In the genomic region with DNA sequence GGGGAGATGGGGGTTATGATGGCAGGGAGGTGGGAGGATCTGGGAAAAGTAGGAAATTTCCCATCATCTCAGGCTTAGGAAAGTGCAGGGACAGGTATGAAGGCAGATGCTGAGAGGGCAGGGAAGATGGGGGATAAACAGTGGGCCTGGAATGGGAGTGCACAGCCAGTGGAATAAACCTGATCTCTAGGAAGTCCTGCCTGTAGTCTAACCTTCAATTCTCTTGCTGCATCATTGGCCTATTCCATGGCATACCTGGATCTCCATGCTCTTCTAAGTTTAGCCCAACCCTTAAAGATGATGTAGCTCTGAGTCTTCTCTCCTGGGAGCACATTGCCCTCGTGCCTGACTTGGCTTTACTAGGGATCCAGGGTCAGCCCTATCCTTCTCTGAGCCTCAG, we compare ENCODE assay signal across 27 cellular contexts. TPM values are rescaled to one million over a fixed set of nuclear protein-coding genes. Genes with fewer than 3 reads are reported as not detected.
A peak's percentile ranks its signal among the peaks of the same experiment; 100 is the strongest.
DNase-seq lines count a peak whose midpoint lies in the region; ATAC-seq, FAIRE-seq and TF ChIP-seq lines count a peak whose summit lies in the region.
"Had no signal": no experiment of that assay in that cellular context is flagged by ENCODE, and none has a peak within 500 bp of the region (broad histone marks: within the 10 kb centered on the region; RNA-seq: fewer than 3 reads in every experiment).

No MANE protein-coding gene starts in this region.

- H2BK20ac ChIP-seq in H1 (ENCODE audit: low read length), result no peak overlapping the region

- no peak overlapping the region for H3K4me3 ChIP-seq in H1 (ENCODE audit: extremely low read depth in 1 of 4, insufficient read depth in 2 of 4, low read depth in 3 of 4, low read length in 4 of 4)
- H3K4me3 ChIP-seq: BLaER1, GM23248, HAP-1 had no signal

- peaks cover 11 to 76% (median 59%) of the 10 kb centered on the region in 4 experiments for H3K27me3 ChIP-seq in H1 (replicated peaks in 1 of 4; ENCODE audit: control insufficient read depth in 3 of 4, extremely low read depth in 1 of 4, insufficient read depth in 3 of 4, low read length in 3 of 4)

- no peak overlapping the region for H2BK12ac ChIP-seq in H1 (ENCODE audit: low read depth, low read length)

- no peak for ATAC-seq in activated T-cell treated with anti-CD3 and anti-CD28 coated beads, Interleukin-2, amount 50 U/mL, for 4 hours
- ATAC-seq in HG02763 (IDR thresholded peaks at IDR 0.05; ENCODE audit: unreplicated experiment) (no peak), GM18498 (IDR thresholded peaks at IDR 0.05; ENCODE audit: unreplicated experiment) (no peak)
- ATAC-seq in stimulated activated effector memory CD8-positive, alpha-beta T cell treated with anti-CD3 and anti-CD28 coated beads, Interleukin-12 subunit alpha, Interleukin-12 subunit beta, amount 100 ng/mL, for 72 hours, result no peak

- H3K36me3 ChIP-seq in H1 (ENCODE audit: control insufficient read depth in 2 of 4, insufficient read depth in 4 of 4, low read length in 3 of 4), result no peaks in the 10 kb centered on the region
- H3K36me3 ChIP-seq: BLaER1, HAP-1 had no signal

- CTCF ChIA-PET in H1 (lab: Charles Lee; ENCODE audit: partially characterized antibody), result interaction anchor here (1.8 to 43.0 kb wide), 5 partner anchors 15 to 81 kb away, joined by 6 to 868 read pairs (median 254); a partner anchor contains a TSS

- H3K27ac ChIP-seq in H1 (ENCODE audit: low read depth, low read length), result no peak overlapping the region
- H3K27ac ChIP-seq: 22Rv1, BLaER1, GM23248, HL-60 had no signal

- no peak for FAIRE-seq in H1 (lab: Jason Lieb, UNC)

- H2BK5ac ChIP-seq in H1 (ENCODE audit: low read depth, low read length), result no peak overlapping the region

- H3K27me3 Mint-ChIP-seq in activated T-cell treated with anti-CD3 and anti-CD28 coated beads, Interleukin-2, amount 50 U/mL, for 4 hours (ENCODE audit: low read depth), result peaks cover 85% of the 10 kb centered on the region

- no peak overlapping the region for H4K91ac ChIP-seq in H1 (replicated peaks; ENCODE audit: insufficient read length, low read length)

- no peak overlapping the region for H3K56ac ChIP-seq in H1 (replicated peaks; ENCODE audit: insufficient read length, low read depth, low read length)

- POLR2A ChIA-PET in H1 (lab: Charles Lee; ENCODE audit: partially characterized antibody), result interaction anchor here (0.9 to 4.5 kb wide), 4 partner anchors 8 to 32 kb away, joined by 3 to 22 read pairs (median 14); a partner anchor contains a TSS

- no peak overlapping the region for H3K4me2 ChIP-seq in H1 (ENCODE audit: insufficient read depth in 1 of 2, low read depth in 2 of 2, low read length in 2 of 2)
- H3K4me2 ChIP-seq: SK-N-SH had no signal

- H3K23ac ChIP-seq in H1 (ENCODE audit: insufficient read length), result no peak overlapping the region

- no peak for DNase-seq in activated T-cell treated with anti-CD3 and anti-CD28 coated beads, Interleukin-2, amount 50 U/mL, for 4 hours
- DNase-seq in activated T-cell treated with anti-CD3 and anti-CD28 coated beads, Interleukin-2, amount 50 U/mL, for 48 hours, result no peak
- DNase-seq in H1 (ENCODE audit: low read depth in 1 of 2, low spot score in 2 of 2), result no peak
- DNase-seq in stimulated activated effector memory CD8-positive, alpha-beta T cell treated with anti-CD3 and anti-CD28 coated beads, Interleukin-12 subunit alpha, Interleukin-12 subunit beta, amount 100 ng/mL, for 72 hours (ENCODE audit: low spot score in 2 of 2), result no peak
- DNase-seq: ACHN; Caco-2; CD4-positive, alpha-beta memory T cell; DMS 273 treated with DMSO at 0.1 percent for 48 hours; DMS79 treated with DMSO at 0.1 percent for 48 hours; GM23248; KG1; NCI-H1092 treated with DMSO at 0.1 percent for 48 hours; NCI-H1436 treated with DMSO at 0.1 percent for 48 hours; NCI-H1930; NCI-H226; NCI-H510A treated with DMSO at 0.1 percent for 48 hours; NCI-H774; NK-92 treated with Interleukin-12 subunit alpha and Interleukin-12 subunit beta, amount 100 ng/mL, for 24 hours; SIG-M5; SK-N-SH had no signal

- H3K9me3 ChIP-seq in H1 (ENCODE audit: insufficient read depth in 2 of 2, low read depth in 1 of 2, low read length in 1 of 2), result no peaks in the 10 kb centered on the region
- H3K9me3 ChIP-seq: BLaER1, Caco-2, HAP-1, SK-N-SH had no signal

- H4K20me1 ChIP-seq in H1 (replicated peaks in 1 of 2; ENCODE audit: control insufficient read depth in 1 of 2, insufficient read depth in 2 of 2, low read length in 2 of 2), result peaks cover 0 to 6% of the 10 kb centered on the region in 2 experiments

- H2AFZ ChIP-seq in H1 (ENCODE audit: low read length), result no peak overlapping the region
- H2AFZ ChIP-seq: GM23248 had no signal

- no peak for TF ChIP-seq EP300 in H1 (IDR thresholded peaks at IDR 0.05; ENCODE audit: borderline replicate concordance in 1 of 2, low read depth in 2 of 2, low read length in 2 of 2)

- 0 out of 2 replicates have a peak overlapping the region, but pooled peaks have one; percentile 4 for H3K18ac ChIP-seq in H1 (ENCODE audit: extremely low read depth, low read length)

- WGBS in H1 (ENCODE audit: extremely low coverage in 1 of 2, insufficient coverage in 1 of 2, insufficient read length in 1 of 2, insufficient replicate concordance in 2 of 2, low coverage in 1 of 2, low lambda C conversion rate in 2 of 2, missing lambda C conversion rate in 1 of 2), 2 experiments, result 82% methylated on average over 1 of the region's 1 CpG; no CpG with 5 or more reads in 1 of the 2 experiments

- H3K4me1 ChIP-seq in H1 (replicated peaks in 1 of 4; ENCODE audit: control insufficient read depth in 3 of 4, insufficient read depth in 4 of 4, low read length in 3 of 4), result peaks cover 8 to 23% (median 15%) of the 10 kb centered on the region in 4 experiments
- H3K4me1 ChIP-seq: Caco-2, HAP-1 had no signal

- H2BK120ac ChIP-seq in H1 (replicated peaks; ENCODE audit: low read depth, low read length), result no peak overlapping the region

- no peaks in the 10 kb centered on the region for H3K79me2 ChIP-seq in H1 (ENCODE audit: control insufficient read depth in 1 of 2, insufficient read depth in 2 of 2, low read length in 2 of 2)

- no peak overlapping the region for H4K5ac ChIP-seq in H1 (ENCODE audit: insufficient read length, low read depth, low read length)

- no peaks in the 10 kb centered on the region for H3K9me3 Mint-ChIP-seq in activated T-cell treated with anti-CD3 and anti-CD28 coated beads, Interleukin-2, amount 50 U/mL, for 4 hours
- H3K9me3 Mint-ChIP-seq in stimulated activated effector memory CD8-positive, alpha-beta T cell treated with anti-CD3 and anti-CD28 coated beads, Interleukin-12 subunit alpha, Interleukin-12 subunit beta, amount 100 ng/mL, for 72 hours, result no peaks in the 10 kb centered on the region

- H3K79me1 ChIP-seq in H1 (ENCODE audit: low read depth, low read length), result no peaks in the 10 kb centered on the region

- no peak overlapping the region; the same call in 1 of the 2 replicates for H2AK5ac ChIP-seq in H1 (ENCODE audit: low read depth, low read length)

- no peak for TF ChIP-seq RAD21 in H1 (IDR thresholded peaks at IDR 0.05 in 1 of 2, conservative IDR thresholded peaks at IDR 0.05 in 1 of 2; ENCODE audit: low read depth in 2 of 2, low read length in 2 of 2)

- no peak for TF ChIP-seq POLR2A in H1 (IDR thresholded peaks at IDR 0.05; ENCODE audit: control extremely low read depth in 1 of 2, low read depth in 2 of 2, low read length in 2 of 2)

- peak overlapping the region; percentile 19 for H3K4me3 Mint-ChIP-seq in activated T-cell treated with anti-CD3 and anti-CD28 coated beads, Interleukin-2, amount 50 U/mL, for 4 hours
- H3K4me3 Mint-ChIP-seq in stimulated activated effector memory CD8-positive, alpha-beta T cell treated with anti-CD3 and anti-CD28 coated beads, Interleukin-12 subunit alpha, Interleukin-12 subunit beta, amount 100 ng/mL, for 72 hours, result no peak overlapping the region
- H3K4me3 Mint-ChIP-seq: CD4-positive, alpha-beta memory T cell had no signal

- H3K4me1 Mint-ChIP-seq in activated T-cell treated with anti-CD3 and anti-CD28 coated beads, Interleukin-2, amount 50 U/mL, for 4 hours (ENCODE audit: low read depth), result peaks cover 25% of the 10 kb centered on the region
- H3K4me1 Mint-ChIP-seq in stimulated activated effector memory CD8-positive, alpha-beta T cell treated with anti-CD3 and anti-CD28 coated beads, Interleukin-12 subunit alpha, Interleukin-12 subunit beta, amount 100 ng/mL, for 72 hours, result peaks cover 43% of the 10 kb centered on the region

- no peak overlapping the region for H4K8ac ChIP-seq in H1 (ENCODE audit: extremely low read depth, insufficient read depth, low read length)

- no peak overlapping the region for H3K9ac ChIP-seq in H1 (replicated peaks in 1 of 4; ENCODE audit: extremely low read depth in 1 of 4, low read depth in 3 of 4, low read length in 3 of 4)
- H3K9ac ChIP-seq: BLaER1, GM23248, SK-N-SH had no signal

- no peaks in the 10 kb centered on the region for H3K36me3 Mint-ChIP-seq in activated T-cell treated with anti-CD3 and anti-CD28 coated beads, Interleukin-2, amount 50 U/mL, for 4 hours (ENCODE audit: insufficient read depth)
- peaks cover 12% of the 10 kb centered on the region for H3K36me3 Mint-ChIP-seq in stimulated activated effector memory CD8-positive, alpha-beta T cell treated with anti-CD3 and anti-CD28 coated beads, Interleukin-12 subunit alpha, Interleukin-12 subunit beta, amount 100 ng/mL, for 72 hours
- H3K36me3 Mint-ChIP-seq: CD4-positive, alpha-beta memory T cell had no signal

- no peak overlapping the region for H2BK15ac ChIP-seq in H1 (ENCODE audit: low read length)

- peaks cover 13% of the 10 kb centered on the region; the same call in 1 of the 2 replicates for H3K23me2 ChIP-seq in H1 (ENCODE audit: low read depth, low read length)

- no peak overlapping the region for H3K4ac ChIP-seq in H1 (replicated peaks; ENCODE audit: insufficient read length, low read depth, low read length)

- no peak for TF ChIP-seq CTCF in H1 (IDR thresholded peaks at IDR 0.05; ENCODE audit: control extremely low read depth in 1 of 3, insufficient read depth in 1 of 3, low read depth in 1 of 3, low read length in 3 of 3)

- H3K14ac ChIP-seq in H1 (ENCODE audit: insufficient read length), result no peak overlapping the region

- H3K27ac Mint-ChIP-seq in stimulated activated effector memory CD8-positive, alpha-beta T cell treated with anti-CD3 and anti-CD28 coated beads, Interleukin-12 subunit alpha, Interleukin-12 subunit beta, amount 100 ng/mL, for 72 hours, result no peak overlapping the region

RNA-seq across cellular contexts. Expression of a gene that starts 2.7 kb away (rescaled TPM):
- not detected for total RNA-seq in activated T-cell treated with anti-CD3 and anti-CD28 coated beads, Interleukin-2, amount 50 U/mL, for 4 hours
- total RNA-seq in H1 (2021; fragmentation: NEBNext Ultra II Directional; extraction: Animal tissue kit (Norgen Biotek cat#: 25700)), result 3.8 and 4.5 TPM in 2 replicates
- 17.1 and 24.0 TPM in 2 replicates for polyA plus RNA-seq in H1 (2011; rRNA removed)
- 11.2 TPM for polyA plus RNA-seq in H1 (2011; cell fraction: cytosol; rRNA removed)
- polyA plus RNA-seq in H1 (2011; cell fraction: nucleus; rRNA removed), result 25.7 TPM
- polyA plus RNA-seq in H1 (2012, experiment 1 of 2), result 8.8 to 14.0 TPM (median 12.1 TPM) in 4 replicates
- polyA plus RNA-seq in H1 (2012, experiment 2 of 2), result 10.6 TPM
- polyA plus RNA-seq in H1 (2013, experiment 1 of 2), result 8.6 TPM
- polyA plus RNA-seq in H1 (2013, experiment 2 of 2), result 6.8 TPM
- polyA minus RNA-seq in H1 (2011; rRNA and poly(A)+ RNA removed), result 4.3 and 12.9 TPM in 2 replicates
- 7.8 TPM for polyA minus RNA-seq in H1 (2011; cell fraction: cytosol; rRNA and poly(A)+ RNA removed)
- 6.8 TPM for polyA minus RNA-seq in H1 (2011; cell fraction: nucleus; rRNA and poly(A)+ RNA removed)
- total RNA-seq: Caco-2; CD4-positive, alpha-beta memory T cell; GM23248; HT-29 had no signal
- polyA plus RNA-seq: CD4-positive, alpha-beta memory T cell; GM23248 had no signal

RNA-seq across cellular contexts. Expression of a gene that starts 25.4 kb away (rescaled TPM):
- not detected for total RNA-seq in activated T-cell treated with anti-CD3 and anti-CD28 coated beads, Interleukin-2, amount 50 U/mL, for 4 hours
- total RNA-seq in H1 (2021; fragmentation: NEBNext Ultra II Directional; extraction: Animal tissue kit (Norgen Biotek cat#: 25700)), result 0.19 TPM in 1 of 2 replicates, not detected in the other
- 0.51 and 1.2 TPM in 2 replicates for polyA plus RNA-seq in H1 (2011; rRNA removed)
- polyA plus RNA-seq in H1 (2011; cell fraction: cytosol; rRNA removed), result 0.81 TPM
- 3.4 TPM for polyA plus RNA-seq in H1 (2011; cell fraction: nucleus; rRNA removed)
- polyA plus RNA-seq in H1 (2012, experiment 1 of 2), result 0.40 to 0.92 TPM (median 0.72 TPM) in 3 of 4 replicates, not detected in the other
- polyA plus RNA-seq in H1 (2012, experiment 2 of 2), result not detected
- 0.45 TPM for polyA plus RNA-seq in H1 (2013, experiment 1 of 2)
- 0.15 TPM for polyA plus RNA-seq in H1 (2013, experiment 2 of 2)
- not detected in 2 replicates for polyA minus RNA-seq in H1 (2011; rRNA and poly(A)+ RNA removed)
- not detected for polyA minus RNA-seq in H1 (2011; cell fraction: cytosol; rRNA and poly(A)+ RNA removed)
- 0.50 TPM for polyA minus RNA-seq in H1 (2011; cell fraction: nucleus; rRNA and poly(A)+ RNA removed)
- total RNA-seq: Caco-2; CD4-positive, alpha-beta memory T cell; GM23248 had no signal
- polyA plus RNA-seq: CD4-positive, alpha-beta memory T cell; GM23248 had no signal

RNA-seq across cellular contexts. Expression of a gene that starts 32.6 kb away (rescaled TPM):
- under 1 TPM; 0.05 to 0.13 (median 0.05) TPM for total RNA-seq in activated T-cell treated with anti-CD3 and anti-CD28 coated beads, Interleukin-2, amount 50 U/mL, for 4 hours
- 135 and 138 TPM in 2 replicates for total RNA-seq in H1 (2021; fragmentation: NEBNext Ultra II Directional; extraction: Animal tissue kit (Norgen Biotek cat#: 25700))
- 13.3 and 20.3 TPM in 2 replicates for polyA plus RNA-seq in H1 (2011; rRNA removed)
- 21.1 TPM for polyA plus RNA-seq in H1 (2011; cell fraction: cytosol; rRNA removed)
- polyA plus RNA-seq in H1 (2011; cell fraction: nucleus; rRNA removed), result 54.8 TPM
- 97.4 to 124 TPM (median 113 TPM) in 4 replicates for polyA plus RNA-seq in H1 (2012, experiment 1 of 2)
- polyA plus RNA-seq in H1 (2012, experiment 2 of 2), result 43.3 TPM
- 55.5 TPM for polyA plus RNA-seq in H1 (2013, experiment 1 of 2)
- 53.5 TPM for polyA plus RNA-seq in H1 (2013, experiment 2 of 2)
- 17.2 and 19.2 TPM in 2 replicates for polyA minus RNA-seq in H1 (2011; rRNA and poly(A)+ RNA removed)
- 31.7 TPM for polyA minus RNA-seq in H1 (2011; cell fraction: cytosol; rRNA and poly(A)+ RNA removed)
- polyA minus RNA-seq in H1 (2011; cell fraction: nucleus; rRNA and poly(A)+ RNA removed), result 22.7 TPM
- total RNA-seq: CD4-positive, alpha-beta memory T cell had no signal
- polyA plus RNA-seq: CD4-positive, alpha-beta memory T cell had no signal

RNA-seq across cellular contexts. Expression of a gene that starts 43.4 kb away (rescaled TPM):
- 100 to 1,000 TPM; 171 to 190 (median 174) TPM for total RNA-seq in activated T-cell treated with anti-CD3 and anti-CD28 coated beads, Interleukin-2, amount 50 U/mL, for 4 hours
- total RNA-seq in H1 (2021; fragmentation: NEBNext Ultra II Directional; extraction: Animal tissue kit (Norgen Biotek cat#: 25700)), result 47.9 and 48.5 TPM in 2 replicates
- 19.3 and 20.5 TPM in 2 replicates for polyA plus RNA-seq in H1 (2011; rRNA removed)
- polyA plus RNA-seq in H1 (2011; cell fraction: cytosol; rRNA removed), result 41.0 TPM
- 26.5 TPM for polyA plus RNA-seq in H1 (2011; cell fraction: nucleus; rRNA removed)
- polyA plus RNA-seq in H1 (2012, experiment 1 of 2), result 71.6 to 116 TPM (median 83.2 TPM) in 4 replicates
- 13.8 TPM for polyA plus RNA-seq in H1 (2012, experiment 2 of 2)
- polyA plus RNA-seq in H1 (2013, experiment 1 of 2), result 53.9 TPM
- polyA plus RNA-seq in H1 (2013, experiment 2 of 2), result 53.2 TPM
- 53.2 and 70.6 TPM in 2 replicates for polyA minus RNA-seq in H1 (2011; rRNA and poly(A)+ RNA removed)
- 23.5 TPM for polyA minus RNA-seq in H1 (2011; cell fraction: cytosol; rRNA and poly(A)+ RNA removed)
- polyA minus RNA-seq in H1 (2011; cell fraction: nucleus; rRNA and poly(A)+ RNA removed), result 85.1 TPM

RNA-seq across cellular contexts. Expression of a gene that starts 53.1 kb away (rescaled TPM):
- total RNA-seq in activated T-cell treated with anti-CD3 and anti-CD28 coated beads, Interleukin-2, amount 50 U/mL, for 4 hours, result 100 to 1,000 TPM in 1 of 3 donors, 10 to 100 TPM in 2; 80.3 to 102 (median 83.7) TPM
- total RNA-seq in H1 (2021; fragmentation: NEBNext Ultra II Directional; extraction: Animal tissue kit (Norgen Biotek cat#: 25700)), result 73.1 and 75.4 TPM in 2 replicates
- 74.3 and 99.5 TPM in 2 replicates for polyA plus RNA-seq in H1 (2011; rRNA removed)
- 81.7 TPM for polyA plus RNA-seq in H1 (2011; cell fraction: cytosol; rRNA removed)
- 111 TPM for polyA plus RNA-seq in H1 (2011; cell fraction: nucleus; rRNA removed)
- 74.5 to 117 TPM (median 106 TPM) in 4 replicates for polyA plus RNA-seq in H1 (2012, experiment 1 of 2)
- polyA plus RNA-seq in H1 (2012, experiment 2 of 2), result 142 TPM
- polyA plus RNA-seq in H1 (2013, experiment 1 of 2), result 84.0 TPM
- polyA plus RNA-seq in H1 (2013, experiment 2 of 2), result 93.6 TPM
- 43.2 and 70.3 TPM in 2 replicates for polyA minus RNA-seq in H1 (2011; rRNA and poly(A)+ RNA removed)
- 32.7 TPM for polyA minus RNA-seq in H1 (2011; cell fraction: cytosol; rRNA and poly(A)+ RNA removed)
- polyA minus RNA-seq in H1 (2011; cell fraction: nucleus; rRNA and poly(A)+ RNA removed), result 59.4 TPM

Comparison
In these comparisons a context has a peak if more than half of its experiments do, and no peak if none do; other contexts are left out.
1. RNA of a gene that starts 32.6 kb away (total RNA-seq): 135 to 138 TPM in H1; 0.05 to 0.13 TPM in activated T-cell treated with anti-CD3 and anti-CD28 coated beads, Interleukin-2, amount 50 U/mL, for 4 hours; every median in the first group is over 100 times any median in the second.